ENCODE assay signal across 11 cellular contexts in genomic region chr2:195466427-195466826, GRCh38.
"Had no signal": no experiment of that assay in that cellular context is flagged by ENCODE, and none has a peak within 500 bp of the region (broad histone marks: within the 10 kb centered on the region; RNA-seq: fewer than 3 reads in every experiment).

No MANE protein-coding gene starts in this region.

- H3K4me1 ChIP-seq: HAP-1 had no signal

- DNase-seq: GM23248, GOT3, H7, H9, HCEC 1CT, HFFc6 had no signal

- H3K27ac ChIP-seq: GM23248 had no signal

- H3K4me3 ChIP-seq: GM23248, GM23338, HAP-1 had no signal

- H3K9me3 ChIP-seq: HAP-1 had no signal

- H3K4me2 ChIP-seq: GM23338 had no signal

- H3K9ac ChIP-seq: GM23248 had no signal

- H3K36me3 ChIP-seq: HAP-1 had no signal

- FAIRE-seq: H1, H54 had no signal

- ATAC-seq: GM23338, HCT116 had no signal

- H2AFZ ChIP-seq: GM23248, GM23338 had no signal
